7 cellular contexts compared by ENCODE assay signal in genomic region chr15:51736069-51736468, GRCh38. TPM values are rescaled to one million over a fixed set of nuclear protein-coding genes. Genes with fewer than 3 reads are reported as not detected.
DNase-seq lines count a peak whose midpoint lies in the region; ATAC-seq, FAIRE-seq and TF ChIP-seq lines count a peak whose summit lies in the region.

No MANE protein-coding gene starts in this region.

- no peaks in the 10 kb centered on the region for H3K9me3 Mint-ChIP-seq in activated naive CD8-positive, alpha-beta T cell treated with anti-CD3 and anti-CD28 coated beads for 36 hours

- H3K27me3 Mint-ChIP-seq in activated naive CD8-positive, alpha-beta T cell treated with anti-CD3 and anti-CD28 coated beads for 36 hours = peaks cover 4% of the 10 kb centered on the region

- TF ChIP-seq CTCF in omental fat pad (IDR thresholded peaks at IDR 0.05) = no peak

- H3K4me3 Mint-ChIP-seq in activated naive CD8-positive, alpha-beta T cell treated with anti-CD3 and anti-CD28 coated beads for 36 hours = peak overlapping the region; percentile 87

- peak; percentile 23 for DNase-seq in activated naive CD8-positive, alpha-beta T cell treated with anti-CD3 and anti-CD28 coated beads for 36 hours
- DNase-seq in omental fat pad (ENCODE audit: low spot score) (no peak), DMS79 (lab: John Stamatoyannopoulos, UW) (no peak), NCI-H446 (lab: John Stamatoyannopoulos, UW) (no peak), urothelium cell line (ENCODE audit: low spot score) (no peak)

- FAIRE-seq in urothelium cell line (lab: Jason Lieb, UNC) = no peak

- peak overlapping the region; percentile 91 for H3K27ac Mint-ChIP-seq in activated naive CD8-positive, alpha-beta T cell treated with anti-CD3 and anti-CD28 coated beads for 36 hours

- ATAC-seq in GM18861 (IDR thresholded peaks at IDR 0.05; ENCODE audit: unreplicated experiment) = peak; percentile 26
- ATAC-seq in HG03460 (IDR thresholded peaks at IDR 0.05; ENCODE audit: unreplicated experiment) = peak; percentile 29
- ATAC-seq in omental fat pad (ENCODE audit: low FRiP score) = peak; percentile 45

- peaks cover 19% of the 10 kb centered on the region for H3K36me3 Mint-ChIP-seq in activated naive CD8-positive, alpha-beta T cell treated with anti-CD3 and anti-CD28 coated beads for 36 hours

- peaks cover 61% of the 10 kb centered on the region for H3K4me1 Mint-ChIP-seq in activated naive CD8-positive, alpha-beta T cell treated with anti-CD3 and anti-CD28 coated beads for 36 hours

RNA-seq across cellular contexts. Expression of gene LYSMD2, which starts 1.4 kb away (rescaled TPM):
- total RNA-seq in activated naive CD8-positive, alpha-beta T cell treated with anti-CD3 and anti-CD28 coated beads for 36 hours = 10 to 100 TPM; 23.5 to 24.2 TPM
- 10 to 100 TPM in 3 of 4 donors, 1 to 10 TPM in 1; 8.9 to 21.5 (median 15.9) TPM for total RNA-seq in omental fat pad

RNA-seq across cellular contexts. Expression of gene TMOD2, which starts 15.3 kb away (rescaled TPM):
- total RNA-seq in activated naive CD8-positive, alpha-beta T cell treated with anti-CD3 and anti-CD28 coated beads for 36 hours = 1 to 10 TPM; 4.2 to 4.8 TPM
- total RNA-seq in omental fat pad = 10 to 100 TPM in 2 of 4 donors, 1 to 10 TPM in 2; 6.5 to 28.5 (median 12.4) TPM

RNA-seq across cellular contexts. Expression of gene SCG3, which starts 54.8 kb away (rescaled TPM):
- not detected for total RNA-seq in activated naive CD8-positive, alpha-beta T cell treated with anti-CD3 and anti-CD28 coated beads for 36 hours
- under 1 TPM in 1 of 4 donors, not detected in 3; 0.47 TPM for total RNA-seq in omental fat pad
